In genomic region chr16:72108353-72109102, GRCh38 we compare ENCODE assay signal across 19 cellular contexts. TPM values are rescaled to one million over a fixed set of nuclear protein-coding genes. Genes with fewer than 3 reads are reported as not detected.
A peak's percentile ranks its signal among the peaks of the same experiment; 100 is the strongest.
DNase-seq lines count a peak whose midpoint lies in the region; ATAC-seq, FAIRE-seq and TF ChIP-seq lines count a peak whose summit lies in the region.
"Had no signal": no experiment of that assay in that cellular context is flagged by ENCODE, and none has a peak within 500 bp of the region (broad histone marks: within the 10 kb centered on the region; RNA-seq: fewer than 3 reads in every experiment).

No MANE protein-coding gene starts in this region.

- no peak overlapping the region for H3K23ac ChIP-seq in trophoblast cell (ENCODE audit: low read length)

- H2AK5ac ChIP-seq in trophoblast cell (ENCODE audit: low read length), result no peak overlapping the region

- H3K27ac ChIP-seq in heart right ventricle, result no peak overlapping the region
- no peak overlapping the region for H3K27ac ChIP-seq in trophoblast cell (ENCODE audit: low read depth, low read length)
- H3K27ac ChIP-seq: BLaER1 had no signal

- H3K4me1 ChIP-seq in heart right ventricle, result peaks cover 0 to 3% (median 0%) of the 10 kb centered on the region in 9 donors
- no peaks in the 10 kb centered on the region for H3K4me1 ChIP-seq in trophoblast cell (ENCODE audit: control insufficient read depth in 1 of 2, insufficient read depth in 2 of 2, low read length in 2 of 2)
- H3K4me1 ChIP-seq: BLaER1, HAP-1 had no signal

- H3K4me3 ChIP-seq in heart right ventricle (no peak overlapping the region), bronchial epithelial cell (ENCODE audit: low read depth, low read length) (no peak overlapping the region), trophoblast cell (ENCODE audit: low read depth, low read length) (peak overlapping the region; percentile 10)
- H3K4me3 ChIP-seq: BLaER1, HAP-1 had no signal

- no peak overlapping the region for H3K4me2 ChIP-seq in trophoblast cell (ENCODE audit: low read length)
- H3K4me2 ChIP-seq: BLaER1 had no signal

- intact Hi-C loops in Right ventricle myocardium inferior (cut with DNase I), result no loop called here
- intact Hi-C loops in heart right ventricle (cut with DNase I), result no loop called here

- H3K36me3 Mint-ChIP-seq in T-helper 2 cell treated with Interferon-gamma antibody and Interleukin-4, amounts not matched to agents 5 μg/mL and 100 μg/mL, for 36 hours (ENCODE audit: low read depth), result peaks cover 63% of the 10 kb centered on the region

- no peak overlapping the region for H3K18ac ChIP-seq in trophoblast cell (ENCODE audit: low read length)

- no peak overlapping the region for H4K91ac ChIP-seq in trophoblast cell (ENCODE audit: low read depth, low read length)

- peak; percentile 18 for FAIRE-seq in bronchial epithelial cell (lab: Jason Lieb, UNC)
- FAIRE-seq: H1 had no signal

- no peaks in the 10 kb centered on the region for H3K79me1 ChIP-seq in trophoblast cell (ENCODE audit: low read length)

- no peak overlapping the region for H2AFZ ChIP-seq in trophoblast cell (ENCODE audit: insufficient read depth, low read length, poor library complexity)

- H3K79me2 ChIP-seq in trophoblast cell (ENCODE audit: control insufficient read depth, insufficient read depth, low read length, poor library complexity), result no peaks in the 10 kb centered on the region

- H4K8ac ChIP-seq in trophoblast cell (ENCODE audit: low read depth, low read length), result no peak overlapping the region

- H2BK12ac ChIP-seq in trophoblast cell (ENCODE audit: low read length), result no peak overlapping the region

- H3K36me3 ChIP-seq in heart right ventricle (peaks cover 8 to 100% (median 91%) of the 10 kb centered on the region in 9 donors), bronchial epithelial cell (ENCODE audit: control insufficient read depth, insufficient read depth, low read length) (peaks cover 38% of the 10 kb centered on the region), trophoblast cell (ENCODE audit: control insufficient read depth in 1 of 2, insufficient read depth in 2 of 2, low read length in 2 of 2) (peaks cover 77 to 93% of the 10 kb centered on the region in 2 experiments)

- no peaks in the 10 kb centered on the region for H3K9me3 Mint-ChIP-seq in T-helper 2 cell treated with Interferon-gamma antibody and Interleukin-4, amounts not matched to agents 5 μg/mL and 100 μg/mL, for 36 hours
- H3K9me3 Mint-ChIP-seq: CD14-positive monocyte had no signal

- ATAC-seq in Right ventricle myocardium inferior (no peak), heart right ventricle (no peak)

- DNase-seq in Right ventricle myocardium inferior (ENCODE audit: missing footprints) (peak; percentile 20), heart right ventricle (no peak), bronchial epithelial cell (ENCODE audit: low read depth) (no peak), trophoblast cell (no peak), GM20000 (ENCODE audit: low spot score) (no peak)
- DNase-seq in T-helper 2 cell treated with Interferon-gamma antibody and Interleukin-4, amounts not matched to agents 5 μg/mL and 100 μg/mL, for 36 hours (ENCODE audit: low spot score), result no peak
- no peak for DNase-seq in activated CD4-positive, CD25-positive, alpha-beta regulatory T cell (lab: John Stamatoyannopoulos, UW)
- DNase-seq: 8988T; CD4-positive, alpha-beta memory T cell; DMS153; DMS79; GDM1 had no signal

- TF ChIP-seq CTCF in heart right ventricle (IDR thresholded peaks at IDR 0.05), result no peak
- TF ChIP-seq CTCF in bronchial epithelial cell (IDR thresholded peaks at IDR 0.05; ENCODE audit: insufficient read depth, low read length, severe bottlenecking), result no peak
- no peak for TF ChIP-seq CTCF in GM20000 (IDR thresholded peaks at IDR 0.05; ENCODE audit: extremely low read depth, missing control alignments)

- no peak overlapping the region for H3K4ac ChIP-seq in trophoblast cell (ENCODE audit: low read depth, low read length)

- no peaks in the 10 kb centered on the region for H3K4me1 Mint-ChIP-seq in T-helper 2 cell treated with Interferon-gamma antibody and Interleukin-4, amounts not matched to agents 5 μg/mL and 100 μg/mL, for 36 hours (ENCODE audit: low read depth)
- H3K4me1 Mint-ChIP-seq: CD14-positive monocyte; CD4-positive, alpha-beta memory T cell had no signal

- 87 to 91% methylated on average over 16 of the region's 16 CpGs for WGBS in heart right ventricle, 2 donors
- no CpG with 5 or more reads among the region's 16 CpGs for WGBS in trophoblast cell (ENCODE audit: extremely low coverage, insufficient coverage, insufficient read length)

- H3K27ac Mint-ChIP-seq in T-helper 2 cell treated with Interferon-gamma antibody and Interleukin-4, amounts not matched to agents 5 μg/mL and 100 μg/mL, for 36 hours, result no peak overlapping the region

- H3K27me3 Mint-ChIP-seq in T-helper 2 cell treated with Interferon-gamma antibody and Interleukin-4, amounts not matched to agents 5 μg/mL and 100 μg/mL, for 36 hours (ENCODE audit: low read depth), result no peaks in the 10 kb centered on the region
- H3K27me3 Mint-ChIP-seq: CD4-positive, alpha-beta memory T cell had no signal

- no peak overlapping the region for H2BK5ac ChIP-seq in trophoblast cell (ENCODE audit: low read depth, low read length, poor library complexity)

- no peak overlapping the region for H2BK120ac ChIP-seq in trophoblast cell (ENCODE audit: insufficient read depth, low read length, poor library complexity)

- no peak overlapping the region for H3K4me3 Mint-ChIP-seq in T-helper 2 cell treated with Interferon-gamma antibody and Interleukin-4, amounts not matched to agents 5 μg/mL and 100 μg/mL, for 36 hours
- H3K4me3 Mint-ChIP-seq: CD14-positive monocyte; CD4-positive, alpha-beta memory T cell had no signal

- H4K12ac ChIP-seq in trophoblast cell (ENCODE audit: low read depth, low read length), result no peak overlapping the region

- no peak overlapping the region for H3K9ac ChIP-seq in trophoblast cell (ENCODE audit: low read length)
- H3K9ac ChIP-seq: BLaER1 had no signal

- H3K27me3 ChIP-seq in heart right ventricle (no peaks in the 10 kb centered on the region), bronchial epithelial cell (ENCODE audit: control insufficient read depth, insufficient read depth, low read length) (no peaks in the 10 kb centered on the region), trophoblast cell (ENCODE audit: insufficient read depth, low read length) (no peaks in the 10 kb centered on the region)
- H3K27me3 ChIP-seq: BLaER1 had no signal

- H3K14ac ChIP-seq in trophoblast cell (ENCODE audit: low read length), result no peak overlapping the region

- H3K9me3 ChIP-seq in heart right ventricle (no peaks in the 10 kb centered on the region), trophoblast cell (ENCODE audit: insufficient read depth, low read depth, low read length) (peaks cover 5% of the 10 kb centered on the region)
- H3K9me3 ChIP-seq: BLaER1, HAP-1 had no signal

RNA-seq across cellular contexts. Expression of gene DHX38, which starts 14.9 kb away (rescaled TPM):
- 40.8 TPM for total RNA-seq in Right ventricle myocardium inferior
- 10 to 100 TPM; 29.1 to 46.5 (median 36.6) TPM for total RNA-seq in heart right ventricle
- polyA plus RNA-seq in heart right ventricle, result 10 to 100 TPM; 41.4 to 50.6 TPM
- 91.6 and 123 TPM in 2 replicates for total RNA-seq in bronchial epithelial cell
- 30.2 and 30.9 TPM in 2 replicates for polyA plus RNA-seq in trophoblast cell (2013)

RNA-seq across cellular contexts. Expression of gene TXNL4B, which starts 15.1 kb away (rescaled TPM):
- total RNA-seq in Right ventricle myocardium inferior (7.7 TPM), heart right ventricle (10 to 100 TPM in 1 of 10 donors, 1 to 10 TPM in 9; 3.2 to 11.7 (median 5.9) TPM), bronchial epithelial cell (5.4 and 6.8 TPM in 2 replicates)
- polyA plus RNA-seq in heart right ventricle, result 10 to 100 TPM in 1 of 2 donors, 1 to 10 TPM in 1; 5.8 to 10.5 TPM
- 6.4 and 6.8 TPM in 2 replicates for polyA plus RNA-seq in trophoblast cell (2013)

RNA-seq across cellular contexts. Expression of gene HPR, which starts 45.5 kb away (rescaled TPM):
- total RNA-seq in Right ventricle myocardium inferior, result 99.2 TPM
- total RNA-seq in heart right ventricle, result 100 to 1,000 TPM in 2 of 10 donors, 10 to 100 TPM in 8; 32.9 to 133 (median 60.8) TPM
- polyA plus RNA-seq in heart right ventricle, result 100 to 1,000 TPM in 1 of 2 donors, 10 to 100 TPM in 1; 37.2 to 115 TPM
- not detected in 2 replicates for total RNA-seq in bronchial epithelial cell
- not detected in 2 replicates for polyA plus RNA-seq in trophoblast cell (2013)
- total RNA-seq: A673; CD4-positive, alpha-beta memory T cell; Daoy; H1 had no signal
- polyA plus RNA-seq: AG04450; CD14-positive monocyte; CD4-positive, alpha-beta memory T cell had no signal

RNA-seq across cellular contexts. Expression of gene HP, which starts 54.2 kb away (rescaled TPM):
- total RNA-seq in Right ventricle myocardium inferior (21.2 TPM), heart right ventricle (10 to 100 TPM in 2 of 10 donors, 1 to 10 TPM in 7, under 1 TPM in 1; 0.47 to 26.6 (median 5.0) TPM), bronchial epithelial cell (not detected in 2 replicates)
- 1 to 10 TPM; 4.0 to 8.9 TPM for polyA plus RNA-seq in heart right ventricle
- not detected in 2 replicates for polyA plus RNA-seq in trophoblast cell (2013)
- total RNA-seq: A673; CD4-positive, alpha-beta memory T cell; Daoy; H1 had no signal
- polyA plus RNA-seq: AG04450; CD4-positive, alpha-beta memory T cell; H1 had no signal

Comparison
In these comparisons a context has a peak if more than half of its experiments do, and no peak if none do; other contexts are left out.
1. RNA of gene HPR, which starts 45.5 kb away (total RNA-seq): 99.2 TPM in Right ventricle myocardium inferior (single experiment) and 32.9 to 133 TPM in heart right ventricle; not detected in bronchial epithelial cell; every median in the first group is over 10 times any median in the second.